ENCODE assay signal across 1 cellular context in the genomic region with DNA sequence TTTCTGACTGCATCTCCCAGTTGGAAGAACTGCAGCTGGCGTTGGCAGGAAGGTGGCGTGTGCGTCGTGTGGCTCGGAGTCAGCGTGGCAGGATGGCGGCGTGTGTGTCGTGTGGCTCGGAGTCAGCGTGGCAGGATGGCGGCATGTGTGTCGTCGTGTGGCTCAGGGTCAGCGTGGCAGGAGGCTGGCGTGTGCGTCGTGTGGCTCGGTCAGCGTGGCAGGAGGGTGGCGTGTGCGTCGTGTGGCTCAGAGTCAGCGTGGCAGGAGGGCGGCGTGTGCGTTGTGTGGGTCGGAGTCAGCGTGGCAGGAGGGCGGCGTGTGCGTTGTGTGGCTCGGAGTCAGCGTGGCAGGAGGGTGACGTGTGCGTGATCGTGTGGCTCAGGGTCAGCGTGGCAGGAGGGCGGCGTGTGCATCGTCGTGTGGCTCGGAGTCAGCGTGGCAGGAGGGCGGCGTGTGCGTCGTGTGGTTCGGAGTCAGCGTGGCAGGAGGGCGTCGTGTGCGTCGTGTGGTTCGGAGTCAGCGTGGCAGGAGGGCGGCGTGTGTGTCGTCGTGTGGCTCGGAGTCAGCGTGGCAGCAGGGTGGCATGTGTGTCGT.
TF ChIP-seq lines count a peak whose summit lies in the region.

No MANE protein-coding gene starts in this region.

TF ChIP-seq in GM12878, 131 proteins besides CTCF, POLR2A, EP300 and RAD21:
- no peak for TF ChIP-seq BRCA1 (IDR thresholded peaks at IDR 0.05; ENCODE audit: low read depth, low read length)
- TF ChIP-seq, protein P1, sequence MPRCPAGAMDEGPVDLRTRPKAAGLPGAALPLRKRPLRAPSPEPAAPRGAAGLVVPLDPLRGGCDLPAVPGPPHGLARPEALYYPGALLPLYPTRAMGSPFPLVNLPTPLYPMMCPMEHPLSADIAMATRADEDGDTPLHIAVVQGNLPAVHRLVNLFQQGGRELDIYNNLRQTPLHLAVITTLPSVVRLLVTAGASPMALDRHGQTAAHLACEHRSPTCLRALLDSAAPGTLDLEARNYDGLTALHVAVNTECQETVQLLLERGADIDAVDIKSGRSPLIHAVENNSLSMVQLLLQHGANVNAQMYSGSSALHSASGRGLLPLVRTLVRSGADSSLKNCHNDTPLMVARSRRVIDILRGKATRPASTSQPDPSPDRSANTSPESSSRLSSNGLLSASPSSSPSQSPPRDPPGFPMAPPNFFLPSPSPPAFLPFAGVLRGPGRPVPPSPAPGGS (IDR thresholded peaks at IDR 0.05; ENCODE audit: borderline replicate concordance, insufficient read depth, low read depth, low read length, poor library complexity, severe bottlenecking), result peak; percentile 74
- TF ChIP-seq EED (IDR thresholded peaks at IDR 0.05; ENCODE audit: low read depth), result no peak
- no peak for TF ChIP-seq NFXL1 (IDR thresholded peaks at IDR 0.05; ENCODE audit: borderline replicate concordance)
- TF ChIP-seq TCF3 (IDR thresholded peaks at IDR 0.05; ENCODE audit: borderline replicate concordance, insufficient read depth, low read depth, low read length), result peak; percentile 69; the same call in 1 of the 2 replicates
- TF ChIP-seq CEBPB (IDR thresholded peaks at IDR 0.05; ENCODE audit: borderline replicate concordance in 1 of 2, low read depth in 2 of 2, low read length in 2 of 2), result no peak
- TF ChIP-seq SMAD1 (IDR thresholded peaks at IDR 0.05; ENCODE audit: low read depth, partially characterized antibody), result no peak
